11 cellular contexts compared by ENCODE assay signal in the genomic region with DNA sequence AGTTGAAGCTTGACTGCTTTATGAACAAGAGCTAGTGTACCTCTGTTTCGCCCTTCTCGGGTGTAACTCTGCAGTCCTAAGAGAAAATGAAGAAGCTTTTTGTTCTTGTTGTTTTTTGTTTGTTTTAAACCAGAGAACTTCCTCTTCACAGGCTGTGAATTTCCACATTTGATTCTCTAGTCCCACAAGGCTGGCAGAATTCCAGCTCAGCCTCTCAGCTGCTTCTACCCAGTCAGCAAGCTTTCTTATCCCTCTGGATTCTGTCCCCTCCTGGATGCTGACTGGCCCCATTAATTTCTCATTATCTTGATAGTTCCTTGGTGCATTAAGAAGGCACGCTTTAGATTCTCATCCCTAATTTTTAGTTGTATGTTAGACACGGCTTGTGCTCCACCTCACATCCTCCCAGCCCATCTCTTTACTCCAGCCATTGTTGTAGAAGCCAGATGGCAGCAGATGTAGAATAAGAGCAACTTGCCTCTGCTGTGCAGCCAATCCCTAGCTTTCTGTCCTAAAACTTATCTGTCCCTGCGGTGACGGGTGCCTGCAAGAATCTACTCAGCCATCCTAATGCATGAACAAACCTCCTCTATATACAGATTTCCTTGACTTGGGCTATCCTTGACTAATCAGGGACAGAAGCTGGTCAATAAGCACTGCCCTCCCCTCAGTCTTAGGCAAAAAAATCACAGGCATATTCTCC. TPM values are rescaled to one million over a fixed set of nuclear protein-coding genes. Genes with fewer than 3 reads are reported as not detected.
DNase-seq lines count a peak whose midpoint lies in the region; ATAC-seq and TF ChIP-seq lines count a peak whose summit lies in the region.
"Had no signal": no experiment of that assay in that cellular context is flagged by ENCODE, and none has a peak within 500 bp of the region (broad histone marks: within the 10 kb centered on the region; RNA-seq: fewer than 3 reads in every experiment).

No MANE protein-coding gene starts in this region.

- TF ChIP-seq POLR2A in sigmoid colon (IDR thresholded peaks at IDR 0.05) = no peak

- TF ChIP-seq EP300 in sigmoid colon (IDR thresholded peaks at IDR 0.05) = no peak

- TF ChIP-seq CTCF in fibroblast of villous mesenchyme (IDR thresholded peaks at IDR 0.05; ENCODE audit: insufficient read depth, low read depth, low read length) (no peak), sigmoid colon (IDR thresholded peaks at IDR 0.05) (no peak), psoas muscle (IDR thresholded peaks at IDR 0.05) (no peak)

- intact Hi-C loops in sigmoid colon (cut with DNase I) = no loop called here
- intact Hi-C loops in psoas muscle (cut with DNase I) = no loop called here

- H3K9me3 ChIP-seq in sigmoid colon (no peaks in the 10 kb centered on the region), psoas muscle (no peaks in the 10 kb centered on the region)

- no peak overlapping the region for H3K4me3 Mint-ChIP-seq in natural killer cell treated with Interleukin-12 subunit alpha and Interleukin-12 subunit beta and Interleukin-15 and Interleukin-18, amount 100 ng/mL, for 72 hours
- H3K4me3 Mint-ChIP-seq: central memory CD8-positive, alpha-beta T cell; naive thymus-derived CD4-positive, alpha-beta T cell; stimulated activated naive CD8-positive, alpha-beta T cell treated with anti-CD3 and anti-CD28 coated beads, Interleukin-15, Interleukin-2, amounts not matched to agents 100 ng/mL and 50 ng/mL, for 24 hours had no signal

- H3K36me3 ChIP-seq in sigmoid colon = no peaks in the 10 kb centered on the region
- H3K36me3 ChIP-seq in psoas muscle (ENCODE audit: insufficient read depth in 1 of 2, low read depth in 1 of 2) = no peaks in the 10 kb centered on the region

- no peak overlapping the region for H3K27ac Mint-ChIP-seq in natural killer cell treated with Interleukin-12 subunit alpha and Interleukin-12 subunit beta and Interleukin-15 and Interleukin-18, amount 100 ng/mL, for 72 hours
- H3K27ac Mint-ChIP-seq: naive thymus-derived CD4-positive, alpha-beta T cell; stimulated activated naive CD8-positive, alpha-beta T cell treated with anti-CD3 and anti-CD28 coated beads, Interleukin-15, Interleukin-2, amounts not matched to agents 100 ng/mL and 50 ng/mL, for 24 hours had no signal

- 38 to 50% methylated on average over 6 of the region's 6 CpGs for WGBS in sigmoid colon, 2 donors
- WGBS in psoas muscle, 3 donors = 21 to 23% (median 23%) methylated on average over 6 of the region's 6 CpGs

- no peaks in the 10 kb centered on the region for H3K4me1 Mint-ChIP-seq in natural killer cell treated with Interleukin-12 subunit alpha and Interleukin-12 subunit beta and Interleukin-15 and Interleukin-18, amount 100 ng/mL, for 72 hours (ENCODE audit: low read depth in 2 of 2)
- H3K4me1 Mint-ChIP-seq: central memory CD8-positive, alpha-beta T cell had no signal

- H3K27ac ChIP-seq in sigmoid colon = no peak overlapping the region
- H3K27ac ChIP-seq in psoas muscle = no peak overlapping the region

- H3K27me3 ChIP-seq in sigmoid colon (peaks cover 0 to 1% (median 0%) of the 10 kb centered on the region in 3 donors), psoas muscle (ENCODE audit: insufficient read depth in 3 of 3, low read length in 2 of 3) (peaks cover 0 to 9% (median 0%) of the 10 kb centered on the region in 3 donors)

- DNase-seq in HT-29 (ENCODE audit: low spot score) (peak; percentile 59), OCI-M1 (lab: John Stamatoyannopoulos, UW) (peak; percentile 67), fibroblast of villous mesenchyme (ENCODE audit: low read depth) (peak; percentile 53), sigmoid colon (peak; percentile 72), psoas muscle (no peak)
- no peak for DNase-seq in stimulated activated CD4-positive, alpha-beta T cell treated with anti-CD3 and anti-CD28 coated beads, Interleukin-4, amount 100 ng/mL, for 1 hour
- no peak for DNase-seq in natural killer cell treated with Interleukin-12 subunit alpha and Interleukin-12 subunit beta and Interleukin-15 and Interleukin-18, amount 100 ng/mL, for 72 hours (ENCODE audit: low spot score)
- DNase-seq: naive thymus-derived CD4-positive, alpha-beta T cell had no signal

- no peaks in the 10 kb centered on the region for H3K36me3 Mint-ChIP-seq in natural killer cell treated with Interleukin-12 subunit alpha and Interleukin-12 subunit beta and Interleukin-15 and Interleukin-18, amount 100 ng/mL, for 72 hours
- H3K36me3 Mint-ChIP-seq: naive thymus-derived CD4-positive, alpha-beta T cell had no signal

- no peaks in the 10 kb centered on the region for H3K9me3 Mint-ChIP-seq in natural killer cell treated with Interleukin-12 subunit alpha and Interleukin-12 subunit beta and Interleukin-15 and Interleukin-18, amount 100 ng/mL, for 72 hours
- H3K9me3 Mint-ChIP-seq: central memory CD8-positive, alpha-beta T cell; naive thymus-derived CD4-positive, alpha-beta T cell; stimulated activated naive CD8-positive, alpha-beta T cell treated with anti-CD3 and anti-CD28 coated beads, Interleukin-15, Interleukin-2, amounts not matched to agents 100 ng/mL and 50 ng/mL, for 24 hours had no signal

- no peak for ATAC-seq in natural killer cell treated with Interleukin-12 subunit alpha and Interleukin-12 subunit beta and Interleukin-15 and Interleukin-18, amount 100 ng/mL, for 72 hours
- ATAC-seq in GM18909 (IDR thresholded peaks at IDR 0.05; ENCODE audit: poor library complexity, unreplicated experiment) = no peak
- no peak for ATAC-seq in psoas muscle
- ATAC-seq: naive thymus-derived CD4-positive, alpha-beta T cell had no signal

- peaks cover 28 to 43% of the 10 kb centered on the region in 2 donors for H3K27me3 Mint-ChIP-seq in natural killer cell treated with Interleukin-12 subunit alpha and Interleukin-12 subunit beta and Interleukin-15 and Interleukin-18, amount 100 ng/mL, for 72 hours

- H3K4me3 ChIP-seq in fibroblast of villous mesenchyme (ENCODE audit: low read depth, low read length) (no peak overlapping the region), sigmoid colon (no peak overlapping the region), psoas muscle (no peak overlapping the region)

- H3K4me1 ChIP-seq in sigmoid colon = no peaks in the 10 kb centered on the region
- no peaks in the 10 kb centered on the region for H3K4me1 ChIP-seq in psoas muscle

RNA-seq across cellular contexts. Expression of gene RESP18, which starts 12.4 kb away (rescaled TPM):
- total RNA-seq in HT-29 (2014; rRNA removed; shearing (Covaris generic)) = not detected in 2 replicates
- total RNA-seq in fibroblast of villous mesenchyme (not detected in 2 replicates), sigmoid colon (not detected), psoas muscle (not detected)
- polyA plus RNA-seq in sigmoid colon (not detected), psoas muscle (not detected)
- not detected for total RNA-seq in natural killer cell treated with Interleukin-12 subunit alpha and Interleukin-12 subunit beta and Interleukin-15 and Interleukin-18, amount 100 ng/mL, for 72 hours
- total RNA-seq: naive thymus-derived CD4-positive, alpha-beta T cell had no signal
- polyA plus RNA-seq: naive thymus-derived CD4-positive, alpha-beta T cell had no signal

RNA-seq across cellular contexts. Expression of gene PTPRN, which starts 35.7 kb away (rescaled TPM):
- total RNA-seq in HT-29 (2014; rRNA removed; shearing (Covaris generic)) = not detected in 2 replicates
- total RNA-seq in fibroblast of villous mesenchyme (0.86 and 0.97 TPM in 2 replicates), sigmoid colon (1 to 10 TPM; 1.2 to 8.8 (median 7.9) TPM), psoas muscle (1 to 10 TPM in 1 of 4 donors, under 1 TPM in 1, not detected in 2; 0.91 to 1.1 TPM)
- polyA plus RNA-seq in sigmoid colon (1 to 10 TPM in 1 of 3 donors, not detected in 2; 3.6 TPM), psoas muscle (under 1 TPM; 0.03 to 0.17 (median 0.04) TPM)
- total RNA-seq in natural killer cell treated with Interleukin-12 subunit alpha and Interleukin-12 subunit beta and Interleukin-15 and Interleukin-18, amount 100 ng/mL, for 72 hours = not detected
- polyA plus RNA-seq: naive thymus-derived CD4-positive, alpha-beta T cell had no signal

RNA-seq across cellular contexts. Expression of gene DNPEP, which starts 42.8 kb away (rescaled TPM):
- total RNA-seq in HT-29 (2014; rRNA removed; shearing (Covaris generic)) = 155 and 158 TPM in 2 replicates
- 64.8 and 65.7 TPM in 2 replicates for total RNA-seq in fibroblast of villous mesenchyme
- 10 to 100 TPM; 43.2 to 62.8 (median 53.1) TPM for total RNA-seq in sigmoid colon
- polyA plus RNA-seq in sigmoid colon = 100 to 1,000 TPM; 108 to 137 (median 132) TPM
- 100 to 1,000 TPM in 1 of 2 donors, 10 to 100 TPM in 1; 85.3 to 116 TPM for total RNA-seq in natural killer cell treated with Interleukin-12 subunit alpha and Interleukin-12 subunit beta and Interleukin-15 and Interleukin-18, amount 100 ng/mL, for 72 hours
- total RNA-seq in psoas muscle = 10 to 100 TPM; 60.9 to 88.3 (median 63.9) TPM
- 10 to 100 TPM; 46.7 to 93.1 (median 68.7) TPM for polyA plus RNA-seq in psoas muscle

Comparison
In these comparisons a context has a peak if more than half of its experiments do, and no peak if none do; other contexts are left out.
1. DNase-seq: peak in HT-29 (single experiment), OCI-M1 (single experiment), fibroblast of villous mesenchyme (single experiment) and sigmoid colon (single experiment); none in stimulated activated CD4-positive, alpha-beta T cell treated with anti-CD3 and anti-CD28 coated beads, Interleukin-4, amount 100 ng/mL, for 1 hour (single experiment), natural killer cell treated with Interleukin-12 subunit alpha and Interleukin-12 subunit beta and Interleukin-15 and Interleukin-18, amount 100 ng/mL, for 72 hours (single experiment) and psoas muscle (0 of 2).